ENCODE assay signal across 13 cellular contexts in the genomic region with DNA sequence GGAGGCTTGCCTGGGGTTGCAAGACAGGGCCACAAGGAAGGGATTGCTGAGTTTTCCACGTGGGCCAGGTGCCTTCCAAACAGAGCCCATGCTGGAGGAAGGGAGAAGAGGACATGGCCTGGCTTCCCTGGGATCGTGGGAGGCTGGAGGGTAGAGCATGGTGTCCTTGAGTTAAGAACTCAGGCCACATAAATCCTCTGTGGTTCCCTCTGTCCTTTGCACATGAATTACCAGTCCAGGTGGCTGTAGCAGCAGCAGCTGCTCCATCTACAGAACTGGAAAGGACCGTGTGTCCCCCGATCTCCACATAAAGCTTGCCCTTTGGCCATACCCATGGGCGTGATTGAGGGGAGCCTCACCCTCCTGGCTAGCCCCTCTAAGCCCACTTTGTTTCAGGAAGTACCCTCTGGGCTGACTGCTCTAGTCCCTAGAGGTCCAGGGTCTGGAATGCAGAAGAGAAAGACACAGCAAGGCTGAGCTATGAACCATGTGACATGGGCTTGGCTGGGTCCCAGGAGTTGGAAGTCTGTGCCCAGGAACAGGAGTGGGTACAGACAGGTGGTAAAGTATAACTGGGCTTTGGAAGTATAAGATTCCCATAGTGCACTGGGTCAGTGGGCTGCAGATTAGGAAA.
DNase-seq lines count a peak whose midpoint lies in the region; ATAC-seq and TF ChIP-seq lines count a peak whose summit lies in the region.
"Had no signal": no experiment of that assay in that cellular context is flagged by ENCODE, and none has a peak within 500 bp of the region (broad histone marks: within the 10 kb centered on the region; RNA-seq: fewer than 3 reads in every experiment).

No MANE protein-coding gene starts in this region.

- H3K9me3 ChIP-seq in adrenal gland (replicated peaks in 1 of 3): no peaks in the 10 kb centered on the region
- H3K9me3 ChIP-seq in left lung: no peaks in the 10 kb centered on the region
- H3K9me3 ChIP-seq in upper lobe of left lung: no peaks in the 10 kb centered on the region
- H3K9me3 ChIP-seq: gastroesophageal sphincter had no signal

- TF ChIP-seq CTCF in adrenal gland (IDR thresholded peaks at IDR 0.05) (no peak), left lung (IDR thresholded peaks at IDR 0.05) (no peak), upper lobe of left lung (IDR thresholded peaks at IDR 0.05) (no peak)

- TF ChIP-seq POLR2A in adrenal gland (IDR thresholded peaks at IDR 0.05) (no peak), upper lobe of left lung (IDR thresholded peaks at IDR 0.05) (no peak)

- intact Hi-C loops in adrenal gland (cut with DNase I) (no loop called here), left lung (cut with DNase I) (no loop called here)

- H3K4me3 ChIP-seq in adrenal gland: no peak overlapping the region
- no peak overlapping the region for H3K4me3 ChIP-seq in left lung
- H3K4me3 ChIP-seq in upper lobe of left lung: no peak overlapping the region
- H3K4me3 ChIP-seq: gastroesophageal sphincter had no signal

- TF ChIP-seq EP300 in upper lobe of left lung (IDR thresholded peaks at IDR 0.05): no peak

- ATAC-seq in left lung (peak; percentile 19), upper lobe of left lung (ENCODE audit: low FRiP score in 2 of 2) (no peak)
- ATAC-seq: gastroesophageal sphincter had no signal

- H3K27me3 ChIP-seq in adrenal gland: no peaks in the 10 kb centered on the region
- no peaks in the 10 kb centered on the region for H3K27me3 ChIP-seq in left lung
- no peaks in the 10 kb centered on the region for H3K27me3 ChIP-seq in upper lobe of left lung
- H3K27me3 ChIP-seq: gastroesophageal sphincter had no signal

- peaks cover 13 to 14% of the 10 kb centered on the region in 2 donors for H3K4me1 ChIP-seq in adrenal gland (replicated peaks in 1 of 2)
- peaks cover 0 to 49% of the 10 kb centered on the region in 2 donors for H3K4me1 ChIP-seq in left lung
- peaks cover 11 to 20% (median 15%) of the 10 kb centered on the region in 4 donors for H3K4me1 ChIP-seq in upper lobe of left lung

- DNase-seq in DMS79 treated with DMSO at 0.1 percent for 48 hours (lab: John Stamatoyannopoulos, UW) (peak; percentile 5), DMS79 (lab: John Stamatoyannopoulos, UW) (no peak), adrenal gland (peak in 5 of 7 donors; percentile 39 to 67 (median 61)), left lung (no peak), renal cortical epithelial cell (ENCODE audit: low read depth) (peak; percentile 10), DMS114 treated with DMSO at 0.1 percent for 48 hours (lab: John Stamatoyannopoulos, UW; ENCODE audit: unreplicated experiment) (no peak), upper lobe of left lung (no peak), GM03348 (ENCODE audit: low spot score) (no peak)
- DNase-seq: activated CD4-positive, alpha-beta T cell treated with anti-CD3 and anti-CD28 coated beads, Interleukin-2, amount 10 ng/mL, durations not matched to agents 24 days and 14 days; NCI-H1436; retina; stimulated activated CD4-positive, alpha-beta T cell treated with anti-CD3 and anti-CD28 coated beads, Interleukin-4, amount 100 ng/mL, for 4 hours had no signal

- H3K36me3 ChIP-seq in adrenal gland (replicated peaks in 1 of 2): no peaks in the 10 kb centered on the region
- no peaks in the 10 kb centered on the region for H3K36me3 ChIP-seq in left lung
- H3K36me3 ChIP-seq in upper lobe of left lung: no peaks in the 10 kb centered on the region
- H3K36me3 ChIP-seq: gastroesophageal sphincter had no signal

- H3K27ac ChIP-seq in adrenal gland (no peak overlapping the region), left lung (no peak overlapping the region), upper lobe of left lung (no peak overlapping the region)

- 56 to 67% (median 60%) methylated on average over 5 of the region's 5 CpGs for WGBS in adrenal gland, 4 donors
- 62 to 88% methylated on average over 3 to 5 of the region's 5 CpGs for WGBS in upper lobe of left lung, 2 donors

Comparison
In these comparisons a context has a peak if more than half of its experiments do, and no peak if none do; other contexts are left out.
1. DNase-seq: peak in DMS79 treated with DMSO at 0.1 percent for 48 hours (single experiment), adrenal gland (5 of 7) and renal cortical epithelial cell (single experiment); none in DMS79 (single experiment), left lung (0 of 2), DMS114 treated with DMSO at 0.1 percent for 48 hours (single experiment), upper lobe of left lung (0 of 2) and GM03348 (single experiment).